1 cellular context compared by ENCODE assay signal in genomic region chr5:143140492-143141231, GRCh38.
TF ChIP-seq lines count a peak whose summit lies in the region.

No MANE protein-coding gene starts in this region.

TF ChIP-seq in HEK293, 187 proteins besides CTCF, POLR2A, EP300 and RAD21 (continued from another document):
- TF ChIP-seq ZSCAN18 (tag by site-specific recombination; IDR thresholded peaks at IDR 0.05) (no peak), ZNF48 (tag by site-specific recombination; IDR thresholded peaks at IDR 0.05) (no peak), ZNF488 (tag by site-specific recombination; IDR thresholded peaks at IDR 0.05) (no peak), SCRT2 (tag by site-specific recombination; IDR thresholded peaks at IDR 0.05) (peak; percentile 36; the same call in 1 of the 2 replicates)
